ENCODE assay signal across 18 cellular contexts in genomic region chr1:119865607-119866006, GRCh38. TPM values are rescaled to one million over a fixed set of nuclear protein-coding genes. Genes with fewer than 3 reads are reported as not detected.
"Had no signal": no experiment of that assay in that cellular context is flagged by ENCODE, and none has a peak within 500 bp of the region (broad histone marks: within the 10 kb centered on the region; RNA-seq: fewer than 3 reads in every experiment).

No MANE protein-coding gene starts in this region.

- H3K27me3 ChIP-seq: esophagus muscularis mucosa, neutrophil had no signal

- H3K4me1 ChIP-seq: lower lobe of right lung, tibial artery had no signal

- H3K4me2 ChIP-seq: smooth muscle cell had no signal

- H3K27ac ChIP-seq: esophagus muscularis mucosa, lower lobe of right lung, neutrophil, tibial artery had no signal

- ATAC-seq: activated CD4-positive, CD25-positive, alpha-beta regulatory T cell treated with anti-CD3 and anti-CD28 coated beads, Interleukin-2, amount 50 U/mL, for 24 hours; activated CD8-positive, alpha-beta memory T cell treated with anti-CD3 and anti-CD28 coated beads, Interleukin-2, amount 10 ng/mL, durations not matched to agents 7 days and 5 days; lower lobe of right lung; stimulated activated effector memory CD8-positive, alpha-beta T cell treated with anti-CD3 and anti-CD28 coated beads, Interleukin-12 subunit alpha, Interleukin-12 subunit beta, amount 100 ng/mL, for 72 hours had no signal

- H3K4me3 ChIP-seq: esophagus muscularis mucosa, lower lobe of right lung, smooth muscle cell, tibial artery had no signal

- H3K9me3 ChIP-seq: esophagus muscularis mucosa, lower lobe of right lung, neutrophil, tibial artery had no signal

- H3K36me3 ChIP-seq: esophagus muscularis mucosa, lower lobe of right lung, neutrophil, tibial artery had no signal

- DNase-seq: activated CD4-positive, alpha-beta T cell treated with anti-CD3 and anti-CD28 coated beads, Interleukin-2, amount 50 U/mL, for 48 hours; activated CD8-positive, alpha-beta memory T cell treated with anti-CD3 and anti-CD28 coated beads, Interleukin-2, amount 10 ng/mL, durations not matched to agents 7 days and 5 days; activated effector memory CD4-positive, alpha-beta T cell treated with anti-CD3 and anti-CD28 coated beads, Interleukin-2, amount 50 U/mL, for 16 hours; activated T-cell treated with anti-CD3 and anti-CD28 coated beads, Interleukin-2, amount 50 U/mL, for 24 hours; aorta; hippocampal formation; kidney glomerular epithelial cell; lower lobe of right lung; naive B cell; posterior cingulate gyrus; tibial artery had no signal

RNA-seq across cellular contexts. Expression of gene ADAM30, which starts 30.7 kb away (rescaled TPM):
- total RNA-seq: activated CD8-positive, alpha-beta memory T cell treated with anti-CD3 and anti-CD28 coated beads, Interleukin-2, amount 10 ng/mL, durations not matched to agents 7 days and 5 days; aorta; bronchial epithelial cell; esophagus muscularis mucosa; glomerular endothelial cell; lower lobe of right lung; smooth muscle cell had no signal
- polyA plus RNA-seq: aorta, smooth muscle cell had no signal

RNA-seq across cellular contexts. Expression of gene REG4, which starts 54.3 kb away (rescaled TPM):
- total RNA-seq: aorta, bronchial epithelial cell, esophagus muscularis mucosa, glomerular endothelial cell, lower lobe of right lung, smooth muscle cell had no signal
- polyA plus RNA-seq: smooth muscle cell had no signal
